Comparison of ENCODE assay signal across 2 cellular contexts in the genomic region with DNA sequence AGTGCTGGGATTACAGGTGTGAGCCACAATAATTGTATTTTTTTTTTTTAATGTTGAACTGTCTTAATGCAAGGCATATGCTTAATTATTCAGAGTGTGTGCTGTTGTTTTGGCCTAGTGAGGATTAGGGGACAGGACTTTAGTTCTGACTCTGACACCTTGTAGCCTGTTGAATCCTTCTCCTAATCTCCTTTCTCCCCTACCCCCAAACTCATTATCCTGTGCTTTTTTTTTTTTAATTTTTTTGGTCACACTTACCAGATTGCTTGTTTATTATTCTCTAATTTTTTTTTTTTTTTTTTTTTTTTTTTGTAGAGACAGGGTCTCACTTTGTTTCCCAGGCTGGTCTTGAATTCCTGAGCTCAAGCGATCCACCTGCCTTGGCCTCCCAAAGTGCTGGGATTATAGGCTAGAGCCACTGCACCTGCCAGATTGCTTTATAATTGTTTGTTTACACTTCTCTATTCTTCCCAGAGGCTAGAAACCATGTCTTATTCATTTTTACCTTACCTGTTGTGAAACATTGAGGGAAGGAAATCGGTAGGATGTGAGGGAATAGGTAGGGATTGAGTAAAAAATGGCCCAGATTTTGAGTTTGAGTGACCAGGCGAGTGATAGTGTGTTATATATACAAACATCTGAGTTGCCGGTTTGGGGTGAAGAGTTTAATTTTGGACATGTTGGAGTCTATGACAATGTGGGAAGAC.
TF ChIP-seq lines count a peak whose summit lies in the region.

No MANE protein-coding gene starts in this region.

TF ChIP-seq in HEK293, 187 proteins besides CTCF, POLR2A, EP300 and RAD21 (continued from another document):
- TF ChIP-seq ZBTB6 (tag by site-specific recombination; IDR thresholded peaks at IDR 0.05) (no peak), YY2 (tag by site-specific recombination; IDR thresholded peaks at IDR 0.05) (no peak), ZNF555 (tag by site-specific recombination; conservative IDR thresholded peaks at IDR 0.05) (no peak), ZNF311 (tag by site-specific recombination; IDR thresholded peaks at IDR 0.05; ENCODE audit: borderline replicate concordance) (no peak), ZNF629 (tag by site-specific recombination; IDR thresholded peaks at IDR 0.05) (no peak), ZNF768 (tag by site-specific recombination; IDR thresholded peaks at IDR 0.05) (no peak), ZNF510 (tag by site-specific recombination; IDR thresholded peaks at IDR 0.05; ENCODE audit: insufficient replicate concordance) (no peak), SP3 (tag by site-specific recombination; IDR thresholded peaks at IDR 0.05) (no peak), ZNF416 (tag by site-specific recombination; IDR thresholded peaks at IDR 0.05) (no peak), ATF2 (tag by site-specific recombination; IDR thresholded peaks at IDR 0.05; ENCODE audit: low read depth) (no peak), ZNF514 (tag by site-specific recombination; IDR thresholded peaks at IDR 0.05) (no peak), ZFHX2 (tag by site-specific recombination; conservative IDR thresholded peaks at IDR 0.05) (no peak), GLIS1 (tag by site-specific recombination; IDR thresholded peaks at IDR 0.05) (no peak)
- TF ChIP-seq, protein P1, sequence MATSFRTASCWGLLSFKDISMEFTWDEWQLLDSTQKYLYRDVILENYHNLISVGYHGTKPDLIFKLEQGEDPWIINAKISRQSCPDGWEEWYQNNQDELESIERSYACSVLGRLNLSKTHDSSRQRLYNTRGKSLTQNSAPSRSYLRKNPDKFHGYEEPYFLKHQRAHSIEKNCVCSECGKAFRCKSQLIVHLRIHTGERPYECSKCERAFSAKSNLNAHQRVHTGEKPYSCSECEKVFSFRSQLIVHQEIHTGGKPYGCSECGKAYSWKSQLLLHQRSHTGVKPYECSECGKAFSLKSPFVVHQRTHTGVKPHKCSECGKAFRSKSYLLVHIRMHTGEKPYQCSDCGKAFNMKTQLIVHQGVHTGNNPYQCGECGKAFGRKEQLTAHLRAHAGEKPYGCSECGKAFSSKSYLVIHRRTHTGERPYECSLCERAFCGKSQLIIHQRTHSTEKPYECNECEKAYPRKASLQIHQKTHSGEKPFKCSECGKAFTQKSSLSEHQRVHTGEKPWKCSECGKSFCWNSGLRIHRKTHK (tag by site-specific recombination; IDR thresholded peaks at IDR 0.05): no peak

TF ChIP-seq in liver, 16 proteins besides CTCF, POLR2A, EP300 and RAD21 (continued from another document):
- TF ChIP-seq ZBTB33 (IDR thresholded peaks at IDR 0.05) (no peak), ATF3 (IDR thresholded peaks at IDR 0.05) (no peak), HNF4A (conservative IDR thresholded peaks at IDR 0.05) (no peak), REST (IDR thresholded peaks at IDR 0.05) (no peak), GABPA (IDR thresholded peaks at IDR 0.05 in 1 of 2, conservative IDR thresholded peaks at IDR 0.05 in 1 of 2) (no peak), SP1 (IDR thresholded peaks at IDR 0.05) (no peak), EGR1 (IDR thresholded peaks at IDR 0.05; ENCODE audit: low read depth in 2 of 2) (no peak), FOXA1 (IDR thresholded peaks at IDR 0.05) (no peak)
- TF ChIP-seq, protein P2, sequence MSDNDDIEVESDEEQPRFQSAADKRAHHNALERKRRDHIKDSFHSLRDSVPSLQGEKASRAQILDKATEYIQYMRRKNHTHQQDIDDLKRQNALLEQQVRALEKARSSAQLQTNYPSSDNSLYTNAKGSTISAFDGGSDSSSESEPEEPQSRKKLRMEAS (IDR thresholded peaks at IDR 0.05): no peak
TF ChIP-seq in liver: peak in this region for 0.
